1 cellular context compared by ENCODE assay signal in the genomic region with DNA sequence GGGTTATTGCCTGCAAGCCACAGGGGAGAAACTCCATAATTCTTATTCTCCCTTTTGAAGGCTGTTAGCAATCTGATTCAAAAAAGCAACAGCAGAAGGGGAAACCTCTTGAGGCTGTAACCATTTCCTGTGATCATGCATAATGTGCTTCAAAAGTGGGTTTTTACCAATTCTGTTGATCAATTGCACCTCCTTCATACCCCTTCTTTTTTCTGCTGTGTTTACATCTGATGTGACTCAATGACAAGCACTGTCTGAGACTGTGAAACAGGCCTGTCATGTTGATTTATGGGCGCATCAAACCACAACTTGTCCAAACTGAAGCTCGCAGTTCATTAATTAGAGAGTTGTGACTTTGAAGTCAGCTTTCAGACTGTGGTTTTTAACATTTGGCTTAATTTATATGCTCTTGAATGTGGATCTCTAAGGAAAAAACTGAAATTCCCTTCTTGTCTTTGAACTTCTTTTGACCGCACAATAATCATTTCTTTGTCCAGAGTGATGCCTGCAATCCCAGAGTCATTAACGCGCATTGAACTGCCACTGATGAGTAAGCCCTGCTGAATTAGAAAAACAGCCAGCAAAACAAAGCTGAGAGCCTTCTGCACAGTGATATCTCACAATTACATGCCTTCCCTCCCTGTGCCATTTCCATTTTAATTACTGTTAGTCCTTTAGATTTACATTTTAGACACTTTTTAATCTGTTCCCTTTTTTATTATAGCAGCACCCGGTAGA.
TF ChIP-seq lines count a peak whose summit lies in the region.

No MANE protein-coding gene starts in this region.

TF ChIP-seq in HEK293, 187 proteins besides CTCF, POLR2A, EP300 and RAD21 (continued from another document and continues in another):
- TF ChIP-seq, protein P1, sequence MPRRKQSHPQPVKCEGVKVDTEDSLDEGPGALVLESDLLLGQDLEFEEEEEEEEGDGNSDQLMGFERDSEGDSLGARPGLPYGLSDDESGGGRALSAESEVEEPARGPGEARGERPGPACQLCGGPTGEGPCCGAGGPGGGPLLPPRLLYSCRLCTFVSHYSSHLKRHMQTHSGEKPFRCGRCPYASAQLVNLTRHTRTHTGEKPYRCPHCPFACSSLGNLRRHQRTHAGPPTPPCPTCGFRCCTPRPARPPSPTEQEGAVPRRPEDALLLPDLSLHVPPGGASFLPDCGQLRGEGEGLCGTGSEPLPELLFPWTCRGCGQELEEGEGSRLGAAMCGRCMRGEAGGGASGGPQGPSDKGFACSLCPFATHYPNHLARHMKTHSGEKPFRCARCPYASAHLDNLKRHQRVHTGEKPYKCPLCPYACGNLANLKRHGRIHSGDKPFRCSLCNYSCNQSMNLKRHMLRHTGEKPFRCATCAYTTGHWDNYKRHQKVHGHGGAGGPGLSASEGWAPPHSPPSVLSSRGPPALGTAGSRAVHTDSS (tag by site-specific recombination; IDR thresholded peaks at IDR 0.05) = no peak
- no peak for TF ChIP-seq ZNF792 (tag by site-specific recombination; IDR thresholded peaks at IDR 0.05)
- TF ChIP-seq ZNF18 (tag by site-specific recombination; IDR thresholded peaks at IDR 0.05) = no peak
- TF ChIP-seq, protein P2, sequence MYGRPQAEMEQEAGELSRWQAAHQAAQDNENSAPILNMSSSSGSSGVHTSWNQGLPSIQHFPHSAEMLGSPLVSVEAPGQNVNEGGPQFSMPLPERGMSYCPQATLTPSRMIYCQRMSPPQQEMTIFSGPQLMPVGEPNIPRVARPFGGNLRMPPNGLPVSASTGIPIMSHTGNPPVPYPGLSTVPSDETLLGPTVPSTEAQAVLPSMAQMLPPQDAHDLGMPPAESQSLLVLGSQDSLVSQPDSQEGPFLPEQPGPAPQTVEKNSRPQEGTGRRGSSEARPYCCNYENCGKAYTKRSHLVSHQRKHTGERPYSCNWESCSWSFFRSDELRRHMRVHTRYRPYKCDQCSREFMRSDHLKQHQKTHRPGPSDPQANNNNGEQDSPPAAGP (tag by site-specific recombination; IDR thresholded peaks at IDR 0.05) = no peak
- TF ChIP-seq ZNF600 (tag by site-specific recombination; IDR thresholded peaks at IDR 0.05) = peak; percentile 41; the same call in 1 of the 2 replicates
- no peak for TF ChIP-seq ZNF423 (tag by site-specific recombination; IDR thresholded peaks at IDR 0.05)
- TF ChIP-seq ZNF121 (tag by site-specific recombination; IDR thresholded peaks at IDR 0.05) = no peak
- no peak for TF ChIP-seq ZNF350 (tag by site-specific recombination; IDR thresholded peaks at IDR 0.05)
- peak; percentile 92 for TF ChIP-seq OSR2 (tag by site-specific recombination; IDR thresholded peaks at IDR 0.05)
- TF ChIP-seq, protein P3, sequence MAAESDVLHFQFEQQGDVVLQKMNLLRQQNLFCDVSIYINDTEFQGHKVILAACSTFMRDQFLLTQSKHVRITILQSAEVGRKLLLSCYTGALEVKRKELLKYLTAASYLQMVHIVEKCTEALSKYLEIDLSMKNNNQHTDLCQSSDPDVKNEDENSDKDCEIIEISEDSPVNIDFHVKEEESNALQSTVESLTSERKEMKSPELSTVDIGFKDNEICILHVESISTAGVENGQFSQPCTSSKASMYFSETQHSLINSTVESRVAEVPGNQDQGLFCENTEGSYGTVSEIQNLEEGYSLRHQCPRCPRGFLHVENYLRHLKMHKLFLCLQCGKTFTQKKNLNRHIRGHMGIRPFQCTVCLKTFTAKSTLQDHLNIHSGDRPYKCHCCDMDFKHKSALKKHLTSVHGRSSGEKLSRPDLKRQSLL (tag by site-specific recombination; IDR thresholded peaks at IDR 0.05) = no peak
- no peak for TF ChIP-seq ZNF510 (tag by site-specific recombination; IDR thresholded peaks at IDR 0.05; ENCODE audit: insufficient replicate concordance)
- no peak for TF ChIP-seq ZNF776 (tag by site-specific recombination; IDR thresholded peaks at IDR 0.05; ENCODE audit: borderline replicate concordance)
- no peak for TF ChIP-seq HOXD13 (CRISPR knock-in tag; IDR thresholded peaks at IDR 0.05; ENCODE audit: borderline replicate concordance)
- no peak for TF ChIP-seq SCRT1 (tag by site-specific recombination; IDR thresholded peaks at IDR 0.05; ENCODE audit: borderline replicate concordance)
- no peak for TF ChIP-seq ZNF280C (tag by site-specific recombination; IDR thresholded peaks at IDR 0.05)
- TF ChIP-seq PRDM1 (tag by site-specific recombination; IDR thresholded peaks at IDR 0.05) = no peak
- TF ChIP-seq ZBTB20 (tag by site-specific recombination; IDR thresholded peaks at IDR 0.05) = no peak
- TF ChIP-seq ZNF157 (tag by site-specific recombination; IDR thresholded peaks at IDR 0.05) = no peak
- TF ChIP-seq ZNF843 (tag by site-specific recombination; IDR thresholded peaks at IDR 0.05) = peak; percentile 61; the same call in 1 of the 2 replicates
- no peak for TF ChIP-seq SP3 (tag by site-specific recombination; IDR thresholded peaks at IDR 0.05)
- TF ChIP-seq ZSCAN30 (tag by site-specific recombination; IDR thresholded peaks at IDR 0.05) = no peak
- TF ChIP-seq ZNF658 (tag by site-specific recombination; IDR thresholded peaks at IDR 0.05) = no peak
- TF ChIP-seq ZNF23 (tag by site-specific recombination; IDR thresholded peaks at IDR 0.05; ENCODE audit: borderline replicate concordance) = no peak
- TF ChIP-seq ZNF639 (tag by site-specific recombination; IDR thresholded peaks at IDR 0.05) = no peak; the same call in 1 of the 2 replicates
- no peak for TF ChIP-seq ZNF596 (tag by site-specific recombination; IDR thresholded peaks at IDR 0.05)
- TF ChIP-seq ZNF544 (tag by site-specific recombination; IDR thresholded peaks at IDR 0.05) = no peak
- no peak for TF ChIP-seq ZNF24 (tag by site-specific recombination; IDR thresholded peaks at IDR 0.05)
- TF ChIP-seq, protein P4, sequence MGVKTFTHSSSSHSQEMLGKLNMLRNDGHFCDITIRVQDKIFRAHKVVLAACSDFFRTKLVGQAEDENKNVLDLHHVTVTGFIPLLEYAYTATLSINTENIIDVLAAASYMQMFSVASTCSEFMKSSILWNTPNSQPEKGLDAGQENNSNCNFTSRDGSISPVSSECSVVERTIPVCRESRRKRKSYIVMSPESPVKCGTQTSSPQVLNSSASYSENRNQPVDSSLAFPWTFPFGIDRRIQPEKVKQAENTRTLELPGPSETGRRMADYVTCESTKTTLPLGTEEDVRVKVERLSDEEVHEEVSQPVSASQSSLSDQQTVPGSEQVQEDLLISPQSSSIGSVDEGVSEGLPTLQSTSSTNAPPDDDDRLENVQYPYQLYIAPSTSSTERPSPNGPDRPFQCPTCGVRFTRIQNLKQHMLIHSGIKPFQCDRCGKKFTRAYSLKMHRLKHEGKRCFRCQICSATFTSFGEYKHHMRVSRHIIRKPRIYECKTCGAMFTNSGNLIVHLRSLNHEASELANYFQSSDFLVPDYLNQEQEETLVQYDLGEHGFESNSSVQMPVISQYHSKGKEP (tag by site-specific recombination; IDR thresholded peaks at IDR 0.05) = peak; percentile 36; the same call in 1 of the 2 replicates
- no peak for TF ChIP-seq ZNF677 (tag by site-specific recombination; IDR thresholded peaks at IDR 0.05)
- no peak for TF ChIP-seq ZNF670 (tag by site-specific recombination; IDR thresholded peaks at IDR 0.05; ENCODE audit: low read depth)
- no peak for TF ChIP-seq ZNF707 (tag by site-specific recombination; IDR thresholded peaks at IDR 0.05)
- TF ChIP-seq MZF1 (tag by site-specific recombination; IDR thresholded peaks at IDR 0.05; ENCODE audit: borderline replicate concordance) = no peak
- TF ChIP-seq ZNF747 (tag by site-specific recombination; IDR thresholded peaks at IDR 0.05) = no peak
- TF ChIP-seq ZNF366 (tag by site-specific recombination; conservative IDR thresholded peaks at IDR 0.05) = peak; percentile 85
- no peak for TF ChIP-seq SALL2 (tag by site-specific recombination; IDR thresholded peaks at IDR 0.05; ENCODE audit: borderline replicate concordance)
- no peak for TF ChIP-seq ZNF48 (tag by site-specific recombination; IDR thresholded peaks at IDR 0.05)
- TF ChIP-seq, protein P5, sequence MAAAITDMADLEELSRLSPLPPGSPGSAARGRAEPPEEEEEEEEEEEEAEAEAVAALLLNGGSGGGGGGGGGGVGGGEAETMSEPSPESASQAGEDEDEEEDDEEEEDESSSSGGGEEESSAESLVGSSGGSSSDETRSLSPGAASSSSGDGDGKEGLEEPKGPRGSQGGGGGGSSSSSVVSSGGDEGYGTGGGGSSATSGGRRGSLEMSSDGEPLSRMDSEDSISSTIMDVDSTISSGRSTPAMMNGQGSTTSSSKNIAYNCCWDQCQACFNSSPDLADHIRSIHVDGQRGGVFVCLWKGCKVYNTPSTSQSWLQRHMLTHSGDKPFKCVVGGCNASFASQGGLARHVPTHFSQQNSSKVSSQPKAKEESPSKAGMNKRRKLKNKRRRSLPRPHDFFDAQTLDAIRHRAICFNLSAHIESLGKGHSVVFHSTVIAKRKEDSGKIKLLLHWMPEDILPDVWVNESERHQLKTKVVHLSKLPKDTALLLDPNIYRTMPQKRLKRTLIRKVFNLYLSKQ (tag by site-specific recombination; IDR thresholded peaks at IDR 0.05; ENCODE audit: borderline replicate concordance) = no peak
- TF ChIP-seq ZNF433 (tag by site-specific recombination; IDR thresholded peaks at IDR 0.05; ENCODE audit: low read depth) = no peak
- TF ChIP-seq, protein P6, sequence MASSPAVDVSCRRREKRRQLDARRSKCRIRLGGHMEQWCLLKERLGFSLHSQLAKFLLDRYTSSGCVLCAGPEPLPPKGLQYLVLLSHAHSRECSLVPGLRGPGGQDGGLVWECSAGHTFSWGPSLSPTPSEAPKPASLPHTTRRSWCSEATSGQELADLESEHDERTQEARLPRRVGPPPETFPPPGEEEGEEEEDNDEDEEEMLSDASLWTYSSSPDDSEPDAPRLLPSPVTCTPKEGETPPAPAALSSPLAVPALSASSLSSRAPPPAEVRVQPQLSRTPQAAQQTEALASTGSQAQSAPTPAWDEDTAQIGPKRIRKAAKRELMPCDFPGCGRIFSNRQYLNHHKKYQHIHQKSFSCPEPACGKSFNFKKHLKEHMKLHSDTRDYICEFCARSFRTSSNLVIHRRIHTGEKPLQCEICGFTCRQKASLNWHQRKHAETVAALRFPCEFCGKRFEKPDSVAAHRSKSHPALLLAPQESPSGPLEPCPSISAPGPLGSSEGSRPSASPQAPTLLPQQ (tag by site-specific recombination; IDR thresholded peaks at IDR 0.05) = peak; percentile 62
- no peak for TF ChIP-seq ZNF214 (tag by site-specific recombination; IDR thresholded peaks at IDR 0.05; ENCODE audit: borderline replicate concordance)
- TF ChIP-seq, protein P7, sequence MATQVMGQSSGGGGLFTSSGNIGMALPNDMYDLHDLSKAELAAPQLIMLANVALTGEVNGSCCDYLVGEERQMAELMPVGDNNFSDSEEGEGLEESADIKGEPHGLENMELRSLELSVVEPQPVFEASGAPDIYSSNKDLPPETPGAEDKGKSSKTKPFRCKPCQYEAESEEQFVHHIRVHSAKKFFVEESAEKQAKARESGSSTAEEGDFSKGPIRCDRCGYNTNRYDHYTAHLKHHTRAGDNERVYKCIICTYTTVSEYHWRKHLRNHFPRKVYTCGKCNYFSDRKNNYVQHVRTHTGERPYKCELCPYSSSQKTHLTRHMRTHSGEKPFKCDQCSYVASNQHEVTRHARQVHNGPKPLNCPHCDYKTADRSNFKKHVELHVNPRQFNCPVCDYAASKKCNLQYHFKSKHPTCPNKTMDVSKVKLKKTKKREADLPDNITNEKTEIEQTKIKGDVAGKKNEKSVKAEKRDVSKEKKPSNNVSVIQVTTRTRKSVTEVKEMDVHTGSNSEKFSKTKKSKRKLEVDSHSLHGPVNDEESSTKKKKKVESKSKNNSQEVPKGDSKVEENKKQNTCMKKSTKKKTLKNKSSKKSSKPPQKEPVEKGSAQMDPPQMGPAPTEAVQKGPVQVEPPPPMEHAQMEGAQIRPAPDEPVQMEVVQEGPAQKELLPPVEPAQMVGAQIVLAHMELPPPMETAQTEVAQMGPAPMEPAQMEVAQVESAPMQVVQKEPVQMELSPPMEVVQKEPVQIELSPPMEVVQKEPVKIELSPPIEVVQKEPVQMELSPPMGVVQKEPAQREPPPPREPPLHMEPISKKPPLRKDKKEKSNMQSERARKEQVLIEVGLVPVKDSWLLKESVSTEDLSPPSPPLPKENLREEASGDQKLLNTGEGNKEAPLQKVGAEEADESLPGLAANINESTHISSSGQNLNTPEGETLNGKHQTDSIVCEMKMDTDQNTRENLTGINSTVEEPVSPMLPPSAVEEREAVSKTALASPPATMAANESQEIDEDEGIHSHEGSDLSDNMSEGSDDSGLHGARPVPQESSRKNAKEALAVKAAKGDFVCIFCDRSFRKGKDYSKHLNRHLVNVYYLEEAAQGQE (tag by site-specific recombination; IDR thresholded peaks at IDR 0.05) = no peak
- no peak for TF ChIP-seq RBAK (tag by site-specific recombination; IDR thresholded peaks at IDR 0.05)
- no peak for TF ChIP-seq ZNF354C (tag by site-specific recombination; IDR thresholded peaks at IDR 0.05; ENCODE audit: borderline replicate concordance, low read depth)
- TF ChIP-seq WT1 (tag by site-specific recombination; IDR thresholded peaks at IDR 0.05) = peak; percentile 91
